Comparison of ENCODE assay signal across 16 cellular contexts in genomic region chr7:69817096-69817495, GRCh38.
DNase-seq lines count a peak whose midpoint lies in the region; ATAC-seq, FAIRE-seq and TF ChIP-seq lines count a peak whose summit lies in the region.
"Had no signal": no experiment of that assay in that cellular context is flagged by ENCODE, and none has a peak within 500 bp of the region (broad histone marks: within the 10 kb centered on the region; RNA-seq: fewer than 3 reads in every experiment).

No MANE protein-coding gene starts in this region.

- intact Hi-C loops in colonic mucosa (cut with DNase I): no loop called here

- no peak for FAIRE-seq in small intestine (lab: Jason Lieb, UNC)
- FAIRE-seq: D721Med had no signal

- DNase-seq in AG04449 (ENCODE audit: low read depth, low spot score) (peak; percentile 79), H4 (ENCODE audit: low spot score) (peak; percentile 53), choroid plexus epithelial cell (ENCODE audit: low read depth) (peak; percentile 62), colonic mucosa (no peak), small intestine (no peak)
- DNase-seq: activated CD4-positive, alpha-beta T cell treated with anti-CD3 and anti-CD28 coated beads for 36 hours; midbrain; NCI-H1436 treated with DMSO at 0.1 percent for 48 hours; NCI-H446; ovary had no signal

- no peaks in the 10 kb centered on the region for H3K27me3 ChIP-seq in muscle layer of colon (ENCODE audit: control insufficient read depth in 1 of 2, insufficient read depth in 2 of 2, low read length in 2 of 2)
- H3K27me3 ChIP-seq in colonic mucosa: no peaks in the 10 kb centered on the region
- no peaks in the 10 kb centered on the region for H3K27me3 ChIP-seq in small intestine (ENCODE audit: control insufficient read depth in 2 of 2, insufficient read depth in 2 of 2, low read length in 2 of 2)
- H3K27me3 ChIP-seq: ovary, uterus had no signal

- TF ChIP-seq CTCF in AG04449 (IDR thresholded peaks at IDR 0.05; ENCODE audit: insufficient read depth, low read length, missing control alignments) (no peak), choroid plexus epithelial cell (conservative IDR thresholded peaks at IDR 0.05; ENCODE audit: low read depth, low read length) (no peak), colonic mucosa (IDR thresholded peaks at IDR 0.05) (no peak)

- H3K27ac ChIP-seq in muscle layer of colon (ENCODE audit: low read depth, low read length) (peak overlapping the region; percentile 63), colonic mucosa (no peak overlapping the region), small intestine (ENCODE audit: low read depth in 1 of 2, low read length in 1 of 2) (no peak overlapping the region)
- H3K27ac ChIP-seq: KMS-11, ovary, uterus had no signal

- ATAC-seq in HG03196 (IDR thresholded peaks at IDR 0.05; ENCODE audit: unreplicated experiment) (no peak), GM21381 (IDR thresholded peaks at IDR 0.05; ENCODE audit: unreplicated experiment) (no peak)
- ATAC-seq: activated CD4-positive, alpha-beta T cell treated with anti-CD3 and anti-CD28 coated beads for 36 hours had no signal

- peaks cover 80% of the 10 kb centered on the region for H3K4me1 ChIP-seq in muscle layer of colon (ENCODE audit: insufficient read depth, low read length)
- no peaks in the 10 kb centered on the region for H3K4me1 ChIP-seq in colonic mucosa
- H3K4me1 ChIP-seq in small intestine (ENCODE audit: control insufficient read depth in 2 of 2, insufficient read depth in 1 of 2, low read depth in 1 of 2, low read length in 1 of 2): no peaks in the 10 kb centered on the region

- no peaks in the 10 kb centered on the region for H3K36me3 ChIP-seq in muscle layer of colon (ENCODE audit: insufficient read depth, low read length)
- H3K36me3 ChIP-seq in colonic mucosa: no peaks in the 10 kb centered on the region
- H3K36me3 ChIP-seq in small intestine (ENCODE audit: control insufficient read depth in 2 of 2, insufficient read depth in 2 of 2, low read length in 2 of 2): no peaks in the 10 kb centered on the region
- H3K36me3 ChIP-seq: ovary, uterus had no signal

- POLR2A ChIA-PET in AG04449 (lab: Yijun Ruan, JAX): interaction anchor here (1.2 kb wide), 1 partner anchor 8 kb away, joined by 3 read pairs; no protein-coding TSS in a partner anchor

- H3K9ac ChIP-seq in muscle layer of colon (ENCODE audit: low read length) (no peak overlapping the region), colonic mucosa (ENCODE audit: low read depth in 2 of 2, low read length in 2 of 2) (no peak overlapping the region)
- H3K9ac ChIP-seq: KMS-11 had no signal

- no peak overlapping the region for H3K4me3 ChIP-seq in AG04449 (ENCODE audit: low read depth, low read length)
- H3K4me3 ChIP-seq in choroid plexus epithelial cell (ENCODE audit: low read depth, low read length): no peak overlapping the region
- no peak overlapping the region for H3K4me3 ChIP-seq in muscle layer of colon (ENCODE audit: low read depth in 1 of 2, low read length in 2 of 2)
- H3K4me3 ChIP-seq in colonic mucosa: no peak overlapping the region
- no peak overlapping the region for H3K4me3 ChIP-seq in small intestine (ENCODE audit: low read depth in 1 of 2, low read length in 2 of 2)
- H3K4me3 ChIP-seq: ovary, uterus had no signal

- H3K9me3 ChIP-seq in muscle layer of colon (ENCODE audit: low read length) (no peaks in the 10 kb centered on the region), colonic mucosa (no peaks in the 10 kb centered on the region), small intestine (ENCODE audit: control insufficient read depth, low read depth) (no peaks in the 10 kb centered on the region)
- H3K9me3 ChIP-seq: ovary, uterus had no signal

- WGBS in small intestine, 3 donors: 59 to 87% (median 82%) methylated on average over 2 of the region's 2 CpGs

- CTCF ChIA-PET in AG04449 (lab: Yijun Ruan, JAX): interaction anchor here (1.5 kb wide), 1 partner anchor 115 kb away, joined by 4 read pairs; no protein-coding TSS in a partner anchor

Comparison
In these comparisons a context has a peak if more than half of its experiments do, and no peak if none do; other contexts are left out.
1. DNase-seq: peak in AG04449 (single experiment), H4 (single experiment) and choroid plexus epithelial cell (single experiment); none in colonic mucosa (single experiment) and small intestine (single experiment).